Comparison of ENCODE assay signal across 8 cellular contexts in genomic region chr14:69658664-69659261, GRCh38. TPM values are rescaled to one million over a fixed set of nuclear protein-coding genes. Genes with fewer than 3 reads are reported as not detected.
DNase-seq lines count a peak whose midpoint lies in the region; ATAC-seq and TF ChIP-seq lines count a peak whose summit lies in the region.

No MANE protein-coding gene starts in this region.

- TF ChIP-seq EP300 in esophagus muscularis mucosa (IDR thresholded peaks at IDR 0.05) = no peak

- TF ChIP-seq CTCF in HEK293 (tag by site-specific recombination; IDR thresholded peaks at IDR 0.05) (no peak), esophagus muscularis mucosa (IDR thresholded peaks at IDR 0.05) (no peak), neural progenitor cell (IDR thresholded peaks at IDR 0.05) (no peak)

- intact Hi-C loops in esophagus muscularis mucosa (cut with DNase I) = loop anchor here (5.0 kb wide), 1 partner anchor 41 kb away; no protein-coding TSS in a partner anchor

- H3K27me3 Mint-ChIP-seq in T-helper 2 cell treated with Interferon-gamma antibody and Interleukin-4, amounts not matched to agents 5 μg/mL and 100 μg/mL, for 36 hours (ENCODE audit: low read depth) = no peaks in the 10 kb centered on the region
- H3K27me3 Mint-ChIP-seq in neural progenitor cell (ENCODE audit: insufficient read depth, low read depth) = peaks cover 3% of the 10 kb centered on the region

- H3F3A ChIP-seq in neural progenitor cell (ENCODE audit: low read depth) = peaks cover 4% of the 10 kb centered on the region

- H4K20me1 ChIP-seq in neural progenitor cell (ENCODE audit: low read depth) = peaks cover 13% of the 10 kb centered on the region

- no peak overlapping the region for H2AFZ ChIP-seq in neural progenitor cell (replicated peaks)

- ATAC-seq in GM21528 (IDR thresholded peaks at IDR 0.05; ENCODE audit: low FRiP score, unreplicated experiment) = no peak

- DNase-seq in T-helper 2 cell treated with Interferon-gamma antibody and Interleukin-4, amounts not matched to agents 5 μg/mL and 100 μg/mL, for 36 hours (ENCODE audit: low spot score) = peak; percentile 38
- no peak for DNase-seq in esophagus muscularis mucosa (ENCODE audit: extremely low spot score)
- peak; percentile 83 for DNase-seq in renal cortical epithelial cell (ENCODE audit: low read depth)
- no peak for DNase-seq in neural progenitor cell (ENCODE audit: low spot score)
- DNase-seq in NCI-H345 treated with DMSO at 0.1 percent for 48 hours (lab: John Stamatoyannopoulos, UW; ENCODE audit: unreplicated experiment) = no peak
- no peak for DNase-seq in NCI-H2081 treated with DMSO at 0.1 percent for 48 hours (lab: John Stamatoyannopoulos, UW)

- H3K4me2 ChIP-seq in neural progenitor cell = no peak overlapping the region

- H3K36me3 Mint-ChIP-seq in T-helper 2 cell treated with Interferon-gamma antibody and Interleukin-4, amounts not matched to agents 5 μg/mL and 100 μg/mL, for 36 hours (ENCODE audit: low read depth) = peaks cover 37% of the 10 kb centered on the region
- peaks cover 3% of the 10 kb centered on the region for H3K36me3 Mint-ChIP-seq in neural progenitor cell

- H3K4me3 Mint-ChIP-seq in T-helper 2 cell treated with Interferon-gamma antibody and Interleukin-4, amounts not matched to agents 5 μg/mL and 100 μg/mL, for 36 hours = no peak overlapping the region
- H3K4me3 Mint-ChIP-seq in neural progenitor cell = no peak overlapping the region

- H3K4me1 ChIP-seq in HEK293 (ENCODE audit: control insufficient read depth, insufficient read depth, low read length) (peaks cover 16% of the 10 kb centered on the region), esophagus muscularis mucosa (peaks cover 69 to 99% (median 87%) of the 10 kb centered on the region in 4 donors), neural progenitor cell (peaks cover 30% of the 10 kb centered on the region)

- H3K4me1 Mint-ChIP-seq in T-helper 2 cell treated with Interferon-gamma antibody and Interleukin-4, amounts not matched to agents 5 μg/mL and 100 μg/mL, for 36 hours (ENCODE audit: low read depth) = peaks cover 73% of the 10 kb centered on the region
- peaks cover 10% of the 10 kb centered on the region for H3K4me1 Mint-ChIP-seq in neural progenitor cell

- peak overlapping the region; percentile 38 for H3K27ac Mint-ChIP-seq in T-helper 2 cell treated with Interferon-gamma antibody and Interleukin-4, amounts not matched to agents 5 μg/mL and 100 μg/mL, for 36 hours
- no peak overlapping the region for H3K27ac Mint-ChIP-seq in neural progenitor cell

- 60% methylated on average over 8 of the region's 8 CpGs for WGBS in esophagus muscularis mucosa

- H3K9me3 Mint-ChIP-seq in T-helper 2 cell treated with Interferon-gamma antibody and Interleukin-4, amounts not matched to agents 5 μg/mL and 100 μg/mL, for 36 hours = no peaks in the 10 kb centered on the region
- no peaks in the 10 kb centered on the region for H3K9me3 Mint-ChIP-seq in neural progenitor cell

- no peak overlapping the region for H3K27ac ChIP-seq in HEK293 (ENCODE audit: extremely low read depth, low read depth, low read length)
- H3K27ac ChIP-seq in esophagus muscularis mucosa (replicated peaks in 1 of 4) = peak overlapping the region; percentile 52 to 76 (median 64)
- H3K27ac ChIP-seq in neural progenitor cell = no peak overlapping the region

- H3K9ac ChIP-seq in neural progenitor cell = no peak overlapping the region

- no peak overlapping the region for H3K4me3 ChIP-seq in HEK293 (ENCODE audit: low read depth, low read length)
- peak overlapping the region in 1 of 4 donors; percentile 40 for H3K4me3 ChIP-seq in esophagus muscularis mucosa
- H3K4me3 ChIP-seq in neural progenitor cell = no peak overlapping the region

- POLR2A ChIA-PET in HEK293 (lab: Yijun Ruan, JAX) = no interaction called here

- H3K9me3 ChIP-seq in HEK293 (ENCODE audit: control insufficient read depth, insufficient read depth, low read depth, low read length) (no peaks in the 10 kb centered on the region), esophagus muscularis mucosa (no peaks in the 10 kb centered on the region), neural progenitor cell (ENCODE audit: low read depth) (no peaks in the 10 kb centered on the region)

- TF ChIP-seq POLR2A in esophagus muscularis mucosa (IDR thresholded peaks at IDR 0.05; ENCODE audit: low read depth) = no peak

- H3K27me3 ChIP-seq in esophagus muscularis mucosa = no peaks in the 10 kb centered on the region
- no peaks in the 10 kb centered on the region for H3K27me3 ChIP-seq in neural progenitor cell

- H3K79me2 ChIP-seq in neural progenitor cell (ENCODE audit: low read depth) = no peaks in the 10 kb centered on the region

- CTCF ChIA-PET in HEK293 (lab: Yijun Ruan, JAX) = interaction anchor here (1.0 to 1.6 kb wide), 2 partner anchors 9 to 68 kb away, joined by 3 to 4 read pairs; no protein-coding TSS in a partner anchor

- H3K36me3 ChIP-seq in HEK293 (ENCODE audit: control insufficient read depth in 2 of 2, insufficient read depth in 1 of 2, low read length in 2 of 2) (peaks cover 0 to 8% of the 10 kb centered on the region in 2 experiments; a peak in 2 of 3 replicates), esophagus muscularis mucosa (peaks cover 0 to 17% (median 8%) of the 10 kb centered on the region in 4 donors), neural progenitor cell (no peaks in the 10 kb centered on the region)

TF ChIP-seq in HEK293, 187 proteins besides CTCF, POLR2A, EP300 and RAD21:
- peak; percentile 46 for TF ChIP-seq ZFHX2 (tag by site-specific recombination; conservative IDR thresholded peaks at IDR 0.05)
- TF ChIP-seq EGR2 (tag by site-specific recombination; IDR thresholded peaks at IDR 0.05; ENCODE audit: low read depth) = peak; percentile 73
- no peak for TF ChIP-seq BCL11A (tag by site-specific recombination; IDR thresholded peaks at IDR 0.05; ENCODE audit: low read depth)
- TF ChIP-seq ZNF394 (tag by site-specific recombination; IDR thresholded peaks at IDR 0.05; ENCODE audit: borderline replicate concordance) = no peak
- TF ChIP-seq ZNF280C (tag by site-specific recombination; IDR thresholded peaks at IDR 0.05) = no peak
- no peak for TF ChIP-seq ZNF404 (tag by site-specific recombination; IDR thresholded peaks at IDR 0.05)
- TF ChIP-seq ZSCAN30 (tag by site-specific recombination; IDR thresholded peaks at IDR 0.05) = no peak
- TF ChIP-seq ZNF366 (tag by site-specific recombination; conservative IDR thresholded peaks at IDR 0.05) = no peak

RNA-seq across cellular contexts. Expression of gene SUSD6, which starts 47.4 kb away (rescaled TPM):
- total RNA-seq in esophagus muscularis mucosa = 10 to 100 TPM; 21.2 to 89.5 (median 43.5) TPM
- total RNA-seq in renal cortical epithelial cell = 20.8 and 34.2 TPM in 2 replicates
- total RNA-seq in neural progenitor cell (ENCODE audit: low replicate concordance) = 6.3 and 9.2 TPM in 2 replicates

Comparison
In these comparisons a context has a peak if more than half of its experiments do, and no peak if none do; other contexts are left out.
1. H3K27ac ChIP-seq: peak in esophagus muscularis mucosa (4 of 4); none in HEK293 (single experiment) and neural progenitor cell (single experiment).
2. DNase-seq: peak in T-helper 2 cell treated with Interferon-gamma antibody and Interleukin-4, amounts not matched to agents 5 μg/mL and 100 μg/mL, for 36 hours (single experiment) and renal cortical epithelial cell (single experiment); none in esophagus muscularis mucosa (single experiment), neural progenitor cell (single experiment), NCI-H345 treated with DMSO at 0.1 percent for 48 hours (single experiment) and NCI-H2081 treated with DMSO at 0.1 percent for 48 hours (single experiment).